ENCODE assay signal across 27 cellular contexts in genomic region chr1:36122062-36122461, GRCh38. TPM values are rescaled to one million over a fixed set of nuclear protein-coding genes. Genes with fewer than 3 reads are reported as not detected.
"Had no signal": no experiment of that assay in that cellular context is flagged by ENCODE, and none has a peak within 500 bp of the region (broad histone marks: within the 10 kb centered on the region; RNA-seq: fewer than 3 reads in every experiment).

No MANE protein-coding gene starts in this region.

- H3K27ac Mint-ChIP-seq: activated CD8-positive, alpha-beta memory T cell treated with anti-CD3 and anti-CD28 coated beads, Interleukin-2, amount 10 ng/mL, durations not matched to agents 7 days and 5 days; activated CD8-positive, alpha-beta T cell treated with anti-CD3 and anti-CD28 coated beads, Interleukin-2, amount 10 ng/mL, durations not matched to agents 7 days and 5 days; activated T-cell treated with anti-CD3 and anti-CD28 coated beads, Interleukin-2, amount 50 U/mL, for 24 hours; activated T-helper 1 cell treated with anti-CD3 and anti-CD28 coated beads, Interleukin-12 subunit alpha, Interleukin-12 subunit beta, Interleukin-2, Interleukin-4 antibody, amounts not matched to agents 30 ng/mL and 10 ng/mL and 1 ng/mL, durations not matched to agents 14 hours and 24 hours and 36 hours; T-helper 17 cell; WTC11 had no signal

- H3K4me2 ChIP-seq: KMS-11 had no signal

- H3K27me3 ChIP-seq: breast epithelium had no signal

- H3K36me3 ChIP-seq: breast epithelium had no signal

- ATAC-seq: activated CD8-positive, alpha-beta memory T cell treated with anti-CD3 and anti-CD28 coated beads, Interleukin-2, amount 10 ng/mL, durations not matched to agents 7 days and 5 days; activated CD8-positive, alpha-beta T cell treated with anti-CD3 and anti-CD28 coated beads, Interleukin-2, amount 10 ng/mL, durations not matched to agents 7 days and 5 days; PC-3; T-helper 17 cell; WTC11 had no signal

- FAIRE-seq: RCC 7860 had no signal

- H3K9me3 ChIP-seq: breast epithelium had no signal

- H3K9me3 Mint-ChIP-seq: activated T-cell treated with anti-CD3 and anti-CD28 coated beads, Interleukin-2, amount 50 U/mL, for 24 hours; activated T-helper 1 cell treated with anti-CD3 and anti-CD28 coated beads, Interleukin-12 subunit alpha, Interleukin-12 subunit beta, Interleukin-2, Interleukin-4 antibody, amounts not matched to agents 30 ng/mL and 10 ng/mL and 1 ng/mL, durations not matched to agents 14 hours and 24 hours and 36 hours; WTC11 had no signal

- H3K4me3 Mint-ChIP-seq: activated CD8-positive, alpha-beta memory T cell treated with anti-CD3 and anti-CD28 coated beads, Interleukin-2, amount 10 ng/mL, durations not matched to agents 7 days and 5 days; activated CD8-positive, alpha-beta T cell treated with anti-CD3 and anti-CD28 coated beads, Interleukin-2, amount 10 ng/mL, durations not matched to agents 7 days and 5 days; activated naive CD8-positive, alpha-beta T cell; activated T-cell treated with anti-CD3 and anti-CD28 coated beads, Interleukin-2, amount 50 U/mL, for 24 hours; activated T-helper 1 cell treated with anti-CD3 and anti-CD28 coated beads, Interleukin-12 subunit alpha, Interleukin-12 subunit beta, Interleukin-2, Interleukin-4 antibody, amounts not matched to agents 30 ng/mL and 10 ng/mL and 1 ng/mL, durations not matched to agents 14 hours and 24 hours and 36 hours; T-helper 17 cell; WTC11 had no signal

- H3K4me3 ChIP-seq: breast epithelium had no signal

- H3K36me3 Mint-ChIP-seq: activated CD8-positive, alpha-beta memory T cell treated with anti-CD3 and anti-CD28 coated beads, Interleukin-2, amount 10 ng/mL, durations not matched to agents 7 days and 5 days; activated naive CD8-positive, alpha-beta T cell; WTC11 had no signal

- H3K9ac ChIP-seq: KMS-11 had no signal

- DNase-seq: activated CD4-positive, alpha-beta T cell treated with anti-CD3 and anti-CD28 coated beads for 48 hours; activated CD4-positive, alpha-beta T cell treated with anti-CD3 and anti-CD28 coated beads, Interleukin-2, amount 50 U/mL, for 4 hours; activated CD4-positive, CD25-positive, alpha-beta regulatory T cell treated with anti-CD3 and anti-CD28 coated beads, Interleukin-2, amount 50 U/mL, for 72 hours; activated CD8-positive, alpha-beta memory T cell treated with anti-CD3 and anti-CD28 coated beads, Interleukin-2, amount 10 ng/mL, durations not matched to agents 7 days and 5 days; activated CD8-positive, alpha-beta T cell treated with anti-CD3 and anti-CD28 coated beads, Interleukin-2, amount 10 ng/mL, durations not matched to agents 7 days and 5 days; activated effector memory CD4-positive, alpha-beta T cell treated with Interleukin-2 at 50 U/mL for 16 hours; activated naive CD4-positive, alpha-beta T cell; activated T-cell treated with anti-CD3 and anti-CD28 coated beads, Interleukin-2, amount 50 U/mL, for 24 hours; MV-4-11; NCI-H1105; NCI-H1436; NCI-H187; NCI-H2081 treated with DMSO at 0.1 percent for 48 hours; NCI-H446; NCI-H524; PC-3; SHP77 treated with DMSO at 0.1 percent for 48 hours; T-helper 17 cell; T-helper 9 cell had no signal

- H3K27ac ChIP-seq: breast epithelium, KMS-11 had no signal

RNA-seq across cellular contexts. Expression of gene COL8A2, which starts 3.0 kb away (rescaled TPM):
- total RNA-seq: activated CD8-positive, alpha-beta memory T cell treated with anti-CD3 and anti-CD28 coated beads, Interleukin-2, amount 10 ng/mL, durations not matched to agents 7 days and 5 days; MCF 10A had no signal

RNA-seq across cellular contexts. Expression of gene TEKT2, which starts 38.2 kb away (rescaled TPM):
- total RNA-seq: activated CD8-positive, alpha-beta memory T cell treated with anti-CD3 and anti-CD28 coated beads, Interleukin-2, amount 10 ng/mL, durations not matched to agents 7 days and 5 days; activated CD8-positive, alpha-beta T cell treated with anti-CD3 and anti-CD28 coated beads, Interleukin-2, amount 10 ng/mL, durations not matched to agents 7 days and 5 days; MCF 10A; PC-3; SK-MEL-5 had no signal
